Comparison of ENCODE assay signal across 1 cellular context in the genomic region with DNA sequence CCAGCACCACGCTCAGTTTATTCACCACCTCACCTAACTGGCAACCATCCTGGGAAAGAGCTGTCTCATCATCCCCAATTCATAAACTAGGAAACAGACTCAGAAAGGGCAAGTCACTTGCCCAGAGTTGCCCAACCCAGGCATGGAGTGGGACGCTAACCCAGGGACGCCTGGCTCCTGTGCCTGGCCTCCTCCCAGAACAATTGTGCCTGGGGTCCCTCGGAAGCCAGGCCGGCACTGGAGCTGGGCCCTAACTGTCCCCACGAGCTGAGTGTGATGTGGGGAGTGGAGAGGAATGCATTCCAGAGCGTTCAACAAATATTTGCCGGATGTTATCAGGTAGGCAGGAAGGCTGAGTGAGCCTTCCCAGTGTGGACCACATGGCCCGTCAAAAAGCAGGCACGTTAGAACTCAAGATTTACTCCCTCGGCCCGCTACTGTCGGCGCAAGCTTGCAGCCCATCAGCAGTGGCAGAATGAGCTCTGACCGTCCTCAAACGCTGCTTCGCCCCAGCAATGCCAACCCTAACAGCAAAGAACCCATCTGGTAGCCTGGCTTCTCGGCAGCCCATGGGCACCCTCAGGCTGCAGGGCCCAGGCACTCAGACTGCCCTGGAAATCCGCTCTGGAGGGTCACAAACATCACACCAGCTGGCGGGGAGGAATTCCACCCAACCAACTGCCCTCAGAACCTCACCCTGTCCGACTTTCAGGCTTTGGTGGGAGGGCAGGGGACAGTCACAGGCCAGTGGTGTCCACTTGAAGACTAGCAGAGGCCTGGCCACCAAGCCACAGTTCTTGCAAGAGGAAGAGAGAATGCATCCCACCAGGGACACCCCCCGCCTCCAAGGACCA.
A peak's percentile ranks its signal among the peaks of the same experiment; 100 is the strongest.
TF ChIP-seq lines count a peak whose summit lies in the region.

No MANE protein-coding gene starts in this region.

TF ChIP-seq in HepG2, 621 proteins besides CTCF, POLR2A, EP300 and RAD21 (continued from another document):
- peak; percentile 43 for TF ChIP-seq ZEB1 (IDR thresholded peaks at IDR 0.05; ENCODE audit: insufficient replicate concordance, low read depth)
- TF ChIP-seq, protein P1, sequence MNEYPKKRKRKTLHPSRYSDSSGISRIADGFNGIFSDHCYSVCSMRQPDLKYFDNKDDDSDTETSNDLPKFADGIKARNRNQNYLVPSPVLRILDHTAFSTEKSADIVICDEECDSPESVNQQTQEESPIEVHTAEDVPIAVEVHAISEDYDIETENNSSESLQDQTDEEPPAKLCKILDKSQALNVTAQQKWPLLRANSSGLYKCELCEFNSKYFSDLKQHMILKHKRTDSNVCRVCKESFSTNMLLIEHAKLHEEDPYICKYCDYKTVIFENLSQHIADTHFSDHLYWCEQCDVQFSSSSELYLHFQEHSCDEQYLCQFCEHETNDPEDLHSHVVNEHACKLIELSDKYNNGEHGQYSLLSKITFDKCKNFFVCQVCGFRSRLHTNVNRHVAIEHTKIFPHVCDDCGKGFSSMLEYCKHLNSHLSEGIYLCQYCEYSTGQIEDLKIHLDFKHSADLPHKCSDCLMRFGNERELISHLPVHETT (CRISPR knock-in tag; conservative IDR thresholded peaks at IDR 0.05), result no peak; the same call in 1 of the 2 replicates
- TF ChIP-seq, protein P2, sequence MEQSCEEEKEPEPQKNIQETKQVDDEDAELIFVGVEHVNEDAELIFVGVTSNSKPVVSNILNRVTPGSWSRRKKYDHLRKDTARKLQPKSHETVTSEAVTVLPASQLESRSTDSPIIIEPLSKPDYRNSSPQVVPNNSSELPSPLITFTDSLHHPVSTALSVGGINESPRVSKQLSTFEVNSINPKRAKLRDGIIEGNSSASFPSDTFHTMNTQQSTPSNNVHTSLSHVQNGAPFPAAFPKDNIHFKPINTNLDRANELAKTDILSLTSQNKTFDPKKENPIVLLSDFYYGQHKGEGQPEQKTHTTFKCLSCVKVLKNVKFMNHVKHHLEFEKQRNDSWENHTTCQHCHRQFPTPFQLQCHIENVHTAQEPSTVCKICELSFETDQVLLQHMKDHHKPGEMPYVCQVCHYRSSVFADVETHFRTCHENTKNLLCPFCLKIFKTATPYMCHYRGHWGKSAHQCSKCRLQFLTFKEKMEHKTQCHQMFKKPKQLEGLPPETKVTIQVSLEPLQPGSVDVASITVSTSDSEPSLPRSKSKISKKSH (CRISPR knock-in tag; IDR thresholded peaks at IDR 0.05; ENCODE audit: borderline replicate concordance), result 0 out of 2 replicates have a peak, but pooled peaks have one; percentile 12
- peak; percentile 55 for TF ChIP-seq KAT8 (CRISPR knock-in tag; IDR thresholded peaks at IDR 0.05)
- TF ChIP-seq TEAD3 (CRISPR knock-in tag; optimal IDR thresholded peaks at IDR 0.05; ENCODE audit: borderline replicate concordance), result peak; percentile 99
- no peak for TF ChIP-seq CBX5 (CRISPR knock-in tag; IDR thresholded peaks at IDR 0.05; ENCODE audit: borderline replicate concordance)
- TF ChIP-seq ZNF251 (CRISPR knock-in tag; IDR thresholded peaks at IDR 0.05), result 0 out of 2 replicates have a peak, but pooled peaks have one; percentile 45
- TF ChIP-seq, protein P3, sequence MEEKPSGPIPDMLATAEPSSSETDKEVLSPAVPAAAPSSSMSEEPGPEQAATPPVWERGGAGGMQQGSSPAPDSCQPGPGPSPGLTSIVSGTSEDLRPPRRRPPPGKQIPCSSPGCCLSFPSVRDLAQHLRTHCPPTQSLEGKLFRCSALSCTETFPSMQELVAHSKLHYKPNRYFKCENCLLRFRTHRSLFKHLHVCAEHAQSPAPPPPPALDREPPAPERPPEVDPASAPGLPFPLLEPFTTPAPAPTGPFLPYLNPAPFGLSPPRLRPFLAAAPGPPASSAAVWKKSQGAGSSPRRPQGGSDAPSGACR (CRISPR knock-in tag; IDR thresholded peaks at IDR 0.05), result 0 out of 2 replicates have a peak, but pooled peaks have one; percentile 38
- TF ChIP-seq, protein P4, sequence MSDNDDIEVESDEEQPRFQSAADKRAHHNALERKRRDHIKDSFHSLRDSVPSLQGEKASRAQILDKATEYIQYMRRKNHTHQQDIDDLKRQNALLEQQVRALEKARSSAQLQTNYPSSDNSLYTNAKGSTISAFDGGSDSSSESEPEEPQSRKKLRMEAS (IDR thresholded peaks at IDR 0.05), result peak; percentile 97
- peak; percentile 88 for TF ChIP-seq BCL6 (CRISPR knock-in tag; IDR thresholded peaks at IDR 0.05)
- TF ChIP-seq, protein P5, sequence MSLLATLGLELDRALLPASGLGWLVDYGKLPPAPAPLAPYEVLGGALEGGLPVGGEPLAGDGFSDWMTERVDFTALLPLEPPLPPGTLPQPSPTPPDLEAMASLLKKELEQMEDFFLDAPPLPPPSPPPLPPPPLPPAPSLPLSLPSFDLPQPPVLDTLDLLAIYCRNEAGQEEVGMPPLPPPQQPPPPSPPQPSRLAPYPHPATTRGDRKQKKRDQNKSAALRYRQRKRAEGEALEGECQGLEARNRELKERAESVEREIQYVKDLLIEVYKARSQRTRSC (CRISPR knock-in tag; IDR thresholded peaks at IDR 0.05; ENCODE audit: low read depth), result no peak
- TF ChIP-seq ZNF737 (CRISPR knock-in tag; IDR thresholded peaks at IDR 0.05; ENCODE audit: borderline replicate concordance), result no peak
- no peak for TF ChIP-seq SNAPC2 (CRISPR knock-in tag; IDR thresholded peaks at IDR 0.05)
- no peak; the same call in 1 of the 2 replicates for TF ChIP-seq ZNF792 (CRISPR knock-in tag; IDR thresholded peaks at IDR 0.05)
- TF ChIP-seq PITX1 (CRISPR knock-in tag; IDR thresholded peaks at IDR 0.05), result peak; percentile 79
- TF ChIP-seq, protein P6, sequence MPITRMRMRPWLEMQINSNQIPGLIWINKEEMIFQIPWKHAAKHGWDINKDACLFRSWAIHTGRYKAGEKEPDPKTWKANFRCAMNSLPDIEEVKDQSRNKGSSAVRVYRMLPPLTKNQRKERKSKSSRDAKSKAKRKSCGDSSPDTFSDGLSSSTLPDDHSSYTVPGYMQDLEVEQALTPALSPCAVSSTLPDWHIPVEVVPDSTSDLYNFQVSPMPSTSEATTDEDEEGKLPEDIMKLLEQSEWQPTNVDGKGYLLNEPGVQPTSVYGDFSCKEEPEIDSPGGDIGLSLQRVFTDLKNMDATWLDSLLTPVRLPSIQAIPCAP (CRISPR knock-in tag; IDR thresholded peaks at IDR 0.05; ENCODE audit: low read depth), result 0 out of 2 replicates have a peak, but pooled peaks have one; percentile 2
- peak; percentile 78 for TF ChIP-seq SSRP1 (CRISPR knock-in tag; IDR thresholded peaks at IDR 0.05)
- TF ChIP-seq, protein P7, sequence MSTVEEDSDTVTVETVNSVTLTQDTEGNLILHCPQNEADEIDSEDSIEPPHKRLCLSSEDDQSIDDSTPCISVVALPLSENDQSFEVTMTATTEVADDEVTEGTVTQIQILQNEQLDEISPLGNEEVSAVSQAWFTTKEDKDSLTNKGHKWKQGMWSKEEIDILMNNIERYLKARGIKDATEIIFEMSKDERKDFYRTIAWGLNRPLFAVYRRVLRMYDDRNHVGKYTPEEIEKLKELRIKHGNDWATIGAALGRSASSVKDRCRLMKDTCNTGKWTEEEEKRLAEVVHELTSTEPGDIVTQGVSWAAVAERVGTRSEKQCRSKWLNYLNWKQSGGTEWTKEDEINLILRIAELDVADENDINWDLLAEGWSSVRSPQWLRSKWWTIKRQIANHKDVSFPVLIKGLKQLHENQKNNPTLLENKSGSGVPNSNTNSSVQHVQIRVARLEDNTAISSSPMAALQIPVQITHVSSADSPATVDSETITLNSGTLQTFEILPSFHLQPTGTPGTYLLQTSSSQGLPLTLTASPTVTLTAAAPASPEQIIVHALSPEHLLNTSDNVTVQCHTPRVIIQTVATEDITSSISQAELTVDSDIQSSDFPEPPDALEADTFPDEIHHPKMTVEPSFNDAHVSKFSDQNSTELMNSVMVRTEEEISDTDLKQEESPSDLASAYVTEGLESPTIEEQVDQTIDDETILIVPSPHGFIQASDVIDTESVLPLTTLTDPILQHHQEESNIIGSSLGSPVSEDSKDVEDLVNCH (CRISPR knock-in tag; IDR thresholded peaks at IDR 0.05), result no peak
- 0 out of 2 replicates have a peak, but pooled peaks have one; percentile 59 for TF ChIP-seq ZNF180 (CRISPR knock-in tag; IDR thresholded peaks at IDR 0.05; ENCODE audit: borderline replicate concordance, low read depth)
- TF ChIP-seq KDM5B (CRISPR knock-in tag; IDR thresholded peaks at IDR 0.05; ENCODE audit: borderline replicate concordance), result peak; percentile 65; the same call in 1 of the 2 replicates
- TF ChIP-seq ZNF652 (CRISPR knock-in tag; IDR thresholded peaks at IDR 0.05; ENCODE audit: borderline replicate concordance, low read depth), result peak; percentile 48; the same call in 1 of the 2 replicates
- peak; percentile 31; the same call in 1 of the 2 replicates for TF ChIP-seq KDM4B (CRISPR knock-in tag; IDR thresholded peaks at IDR 0.05)
- no peak for TF ChIP-seq ZNF260 (CRISPR knock-in tag; IDR thresholded peaks at IDR 0.05; ENCODE audit: borderline replicate concordance, low read depth)
- no peak for TF ChIP-seq JUN (CRISPR knock-in tag; IDR thresholded peaks at IDR 0.05)
- peak; percentile 85 for TF ChIP-seq RBM39 (IDR thresholded peaks at IDR 0.05; ENCODE audit: low read depth, low read length, poor library complexity, severe bottlenecking)
- TF ChIP-seq ZNF660 (CRISPR knock-in tag; IDR thresholded peaks at IDR 0.05; ENCODE audit: borderline replicate concordance, low read depth), result no peak
- no peak for TF ChIP-seq NCOA5 (CRISPR knock-in tag; IDR thresholded peaks at IDR 0.05)
- TF ChIP-seq SKI (IDR thresholded peaks at IDR 0.05; ENCODE audit: partially characterized antibody), result no peak
- TF ChIP-seq, protein P8, sequence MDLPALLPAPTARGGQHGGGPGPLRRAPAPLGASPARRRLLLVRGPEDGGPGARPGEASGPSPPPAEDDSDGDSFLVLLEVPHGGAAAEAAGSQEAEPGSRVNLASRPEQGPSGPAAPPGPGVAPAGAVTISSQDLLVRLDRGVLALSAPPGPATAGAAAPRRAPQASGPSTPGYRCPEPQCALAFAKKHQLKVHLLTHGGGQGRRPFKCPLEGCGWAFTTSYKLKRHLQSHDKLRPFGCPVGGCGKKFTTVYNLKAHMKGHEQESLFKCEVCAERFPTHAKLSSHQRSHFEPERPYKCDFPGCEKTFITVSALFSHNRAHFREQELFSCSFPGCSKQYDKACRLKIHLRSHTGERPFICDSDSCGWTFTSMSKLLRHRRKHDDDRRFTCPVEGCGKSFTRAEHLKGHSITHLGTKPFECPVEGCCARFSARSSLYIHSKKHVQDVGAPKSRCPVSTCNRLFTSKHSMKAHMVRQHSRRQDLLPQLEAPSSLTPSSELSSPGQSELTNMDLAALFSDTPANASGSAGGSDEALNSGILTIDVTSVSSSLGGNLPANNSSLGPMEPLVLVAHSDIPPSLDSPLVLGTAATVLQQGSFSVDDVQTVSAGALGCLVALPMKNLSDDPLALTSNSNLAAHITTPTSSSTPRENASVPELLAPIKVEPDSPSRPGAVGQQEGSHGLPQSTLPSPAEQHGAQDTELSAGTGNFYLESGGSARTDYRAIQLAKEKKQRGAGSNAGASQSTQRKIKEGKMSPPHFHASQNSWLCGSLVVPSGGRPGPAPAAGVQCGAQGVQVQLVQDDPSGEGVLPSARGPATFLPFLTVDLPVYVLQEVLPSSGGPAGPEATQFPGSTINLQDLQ (CRISPR knock-in tag; IDR thresholded peaks at IDR 0.05), result peak; percentile 37; the same call in 1 of the 2 replicates
- 0 out of 2 replicates have a peak, but pooled peaks have one; percentile 77 for TF ChIP-seq ZNF224 (CRISPR knock-in tag; IDR thresholded peaks at IDR 0.05)
- peak; percentile 76 for TF ChIP-seq YEATS4 (CRISPR knock-in tag; IDR thresholded peaks at IDR 0.05; ENCODE audit: borderline replicate concordance)
- peak; percentile 85 for TF ChIP-seq GATAD2A (CRISPR knock-in tag; IDR thresholded peaks at IDR 0.05)
- TF ChIP-seq, protein P9, sequence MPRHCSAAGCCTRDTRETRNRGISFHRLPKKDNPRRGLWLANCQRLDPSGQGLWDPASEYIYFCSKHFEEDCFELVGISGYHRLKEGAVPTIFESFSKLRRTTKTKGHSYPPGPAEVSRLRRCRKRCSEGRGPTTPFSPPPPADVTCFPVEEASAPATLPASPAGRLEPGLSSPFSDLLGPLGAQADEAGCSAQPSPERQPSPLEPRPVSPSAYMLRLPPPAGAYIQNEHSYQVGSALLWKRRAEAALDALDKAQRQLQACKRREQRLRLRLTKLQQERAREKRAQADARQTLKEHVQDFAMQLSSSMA (CRISPR knock-in tag; IDR thresholded peaks at IDR 0.05), result no peak
- TF ChIP-seq ZSCAN12 (CRISPR knock-in tag; IDR thresholded peaks at IDR 0.05), result peak; percentile 70
- TF ChIP-seq TBX2 (CRISPR knock-in tag; IDR thresholded peaks at IDR 0.05; ENCODE audit: borderline replicate concordance), result peak; percentile 79
- TF ChIP-seq ZNF839 (CRISPR knock-in tag; IDR thresholded peaks at IDR 0.05; ENCODE audit: borderline replicate concordance), result no peak
- TF ChIP-seq, protein P10, sequence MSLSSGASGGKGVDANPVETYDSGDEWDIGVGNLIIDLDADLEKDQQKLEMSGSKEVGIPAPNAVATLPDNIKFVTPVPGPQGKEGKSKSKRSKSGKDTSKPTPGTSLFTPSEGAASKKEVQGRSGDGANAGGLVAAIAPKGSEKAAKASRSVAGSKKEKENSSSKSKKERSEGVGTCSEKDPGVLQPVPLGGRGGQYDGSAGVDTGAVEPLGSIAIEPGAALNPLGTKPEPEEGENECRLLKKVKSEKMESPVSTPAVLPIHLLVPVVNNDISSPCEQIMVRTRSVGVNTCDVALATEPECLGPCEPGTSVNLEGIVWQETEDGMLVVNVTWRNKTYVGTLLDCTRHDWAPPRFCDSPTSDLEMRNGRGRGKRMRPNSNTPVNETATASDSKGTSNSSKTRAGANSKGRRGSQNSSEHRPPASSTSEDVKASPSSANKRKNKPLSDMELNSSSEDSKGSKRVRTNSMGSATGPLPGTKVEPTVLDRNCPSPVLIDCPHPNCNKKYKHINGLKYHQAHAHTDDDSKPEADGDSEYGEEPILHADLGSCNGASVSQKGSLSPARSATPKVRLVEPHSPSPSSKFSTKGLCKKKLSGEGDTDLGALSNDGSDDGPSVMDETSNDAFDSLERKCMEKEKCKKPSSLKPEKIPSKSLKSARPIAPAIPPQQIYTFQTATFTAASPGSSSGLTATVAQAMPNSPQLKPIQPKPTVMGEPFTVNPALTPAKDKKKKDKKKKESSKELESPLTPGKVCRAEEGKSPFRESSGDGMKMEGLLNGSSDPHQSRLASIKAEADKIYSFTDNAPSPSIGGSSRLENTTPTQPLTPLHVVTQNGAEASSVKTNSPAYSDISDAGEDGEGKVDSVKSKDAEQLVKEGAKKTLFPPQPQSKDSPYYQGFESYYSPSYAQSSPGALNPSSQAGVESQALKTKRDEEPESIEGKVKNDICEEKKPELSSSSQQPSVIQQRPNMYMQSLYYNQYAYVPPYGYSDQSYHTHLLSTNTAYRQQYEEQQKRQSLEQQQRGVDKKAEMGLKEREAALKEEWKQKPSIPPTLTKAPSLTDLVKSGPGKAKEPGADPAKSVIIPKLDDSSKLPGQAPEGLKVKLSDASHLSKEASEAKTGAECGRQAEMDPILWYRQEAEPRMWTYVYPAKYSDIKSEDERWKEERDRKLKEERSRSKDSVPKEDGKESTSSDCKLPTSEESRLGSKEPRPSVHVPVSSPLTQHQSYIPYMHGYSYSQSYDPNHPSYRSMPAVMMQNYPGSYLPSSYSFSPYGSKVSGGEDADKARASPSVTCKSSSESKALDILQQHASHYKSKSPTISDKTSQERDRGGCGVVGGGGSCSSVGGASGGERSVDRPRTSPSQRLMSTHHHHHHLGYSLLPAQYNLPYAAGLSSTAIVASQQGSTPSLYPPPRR (CRISPR knock-in tag; IDR thresholded peaks at IDR 0.05; ENCODE audit: borderline replicate concordance), result peak; percentile 63; the same call in 1 of the 2 replicates
- TF ChIP-seq TCF12 (IDR thresholded peaks at IDR 0.05), result no peak
- TF ChIP-seq TCF12 (CRISPR knock-in tag; IDR thresholded peaks at IDR 0.05), result no peak
- TF ChIP-seq ZNF382 (CRISPR knock-in tag; IDR thresholded peaks at IDR 0.05; ENCODE audit: borderline replicate concordance), result no peak
